Comparison of ENCODE assay signal across 16 cellular contexts in genomic region chr9:134234001-134234660, GRCh38.
DNase-seq lines count a peak whose midpoint lies in the region; ATAC-seq, FAIRE-seq and TF ChIP-seq lines count a peak whose summit lies in the region.
"Had no signal": no experiment of that assay in that cellular context is flagged by ENCODE, and none has a peak within 500 bp of the region (broad histone marks: within the 10 kb centered on the region; RNA-seq: fewer than 3 reads in every experiment).

No MANE protein-coding gene starts in this region.

- POLR2A ChIA-PET in K562 (lab: Yijun Ruan, JAX), result interaction anchor here (0.6 kb wide), 1 partner anchor 847 kb away, joined by 3 read pairs; no protein-coding TSS in a partner anchor

- 8% methylated on average over 18 of the region's 21 CpGs for WGBS in K562 (ENCODE audit: insufficient coverage, low coverage, missing lambda C conversion rate)

- H3K9ac ChIP-seq in K562 (ENCODE audit: insufficient read depth in 1 of 2, low read depth in 2 of 2, low read length in 2 of 2) (no peak overlapping the region), subcutaneous abdominal adipose tissue (ENCODE audit: low read length in 5 of 5) (no peak overlapping the region)

- H3K79me2 ChIP-seq in K562 (ENCODE audit: control insufficient read depth, insufficient read depth, low read length), result no peaks in the 10 kb centered on the region

- no peak for ATAC-seq in Right ventricle myocardium inferior
- peak; percentile 51 for ATAC-seq in K562
- peak; percentile 20 for ATAC-seq in foreskin keratinocyte
- ATAC-seq in HG02885 (IDR thresholded peaks at IDR 0.05; ENCODE audit: poor library complexity, unreplicated experiment), result no peak
- no peak for ATAC-seq in GM21737 (IDR thresholded peaks at IDR 0.05; ENCODE audit: unreplicated experiment)
- ATAC-seq: A549, GM12878 had no signal

- no peak for TF ChIP-seq EP300 in K562 (IDR thresholded peaks at IDR 0.05; ENCODE audit: low read length)

- intact Hi-C loops in Right ventricle myocardium inferior (cut with DNase I) (no loop called here), K562 (cut with micrococcal nuclease) (no loop called here)

- H3K9me3 ChIP-seq in right atrium auricular region, result no peaks in the 10 kb centered on the region
- H3K9me3 ChIP-seq in K562 (replicated peaks; ENCODE audit: control insufficient read depth, insufficient read depth, low read depth, low read length), result no peaks in the 10 kb centered on the region
- H3K9me3 ChIP-seq in subcutaneous abdominal adipose tissue (ENCODE audit: control insufficient read depth in 5 of 5, low read length in 5 of 5), result no peaks in the 10 kb centered on the region
- H3K9me3 ChIP-seq: A549, Caco-2 had no signal

- peaks cover 7% of the 10 kb centered on the region for H3K9me1 ChIP-seq in K562 (ENCODE audit: control insufficient read depth, insufficient read depth, low read length)

- no peak for FAIRE-seq in K562 (lab: Jason Lieb, UNC)
- FAIRE-seq: A549, GM12878, GM18507 had no signal

- no peak for TF ChIP-seq POLR2A in K562 (conservative IDR thresholded peaks at IDR 0.05)

- no TSS peak for BruUV-seq in K562 (replicated peaks; lab: Mats Ljungman, UMichigan)

- TF ChIP-seq CTCF in right atrium auricular region (IDR thresholded peaks at IDR 0.05) (no peak), K562 (IDR thresholded peaks at IDR 0.05 in 2 of 3, conservative IDR thresholded peaks at IDR 0.05 in 1 of 3; ENCODE audit: insufficient read depth in 2 of 3, low read depth in 1 of 3, low read length in 3 of 3) (no peak), foreskin keratinocyte (conservative IDR thresholded peaks at IDR 0.05) (no peak)

- in situ Hi-C loops in K562 (cut with MboI), result no loop called here

- peak; percentile 53 for DNase-seq in Right ventricle myocardium inferior (ENCODE audit: missing footprints)
- DNase-seq in right atrium auricular region (ENCODE audit: low spot score), result no peak
- DNase-seq in K562 (ENCODE audit: extremely low read depth in 1 of 4, low spot score in 3 of 4), result no peak
- peak; percentile 6 to 12 for DNase-seq in foreskin keratinocyte
- no peak for DNase-seq in kidney tubule cell (ENCODE audit: low spot score)
- DNase-seq: Caco-2, MM.1S, NCI-H1417 treated with DMSO at 0.1 percent for 48 hours, NCI-H2029, NCI-H510A treated with DMSO at 0.1 percent for 48 hours had no signal

- CTCF ChIA-PET in K562 (lab: Yijun Ruan, JAX; ENCODE audit: low intra/inter-chr PET ratio), result no interaction called here

- TF ChIP-seq RAD21 in K562 (CRISPR knock-in tag; conservative IDR thresholded peaks at IDR 0.05 in 1 of 2, IDR thresholded peaks at IDR 0.05 in 1 of 2), result no peak

- no peaks in the 10 kb centered on the region for H3K36me3 ChIP-seq in right atrium auricular region
- no peaks in the 10 kb centered on the region for H3K36me3 ChIP-seq in K562 (ENCODE audit: control insufficient read depth, insufficient read depth, low read length)
- no peaks in the 10 kb centered on the region for H3K36me3 ChIP-seq in subcutaneous abdominal adipose tissue (ENCODE audit: control insufficient read depth in 5 of 5, insufficient read depth in 5 of 5, low read length in 5 of 5)

- H4K20me1 ChIP-seq in K562 (replicated peaks; ENCODE audit: control insufficient read depth, insufficient read depth, low read length), result peaks cover 9% of the 10 kb centered on the region; the same call in 1 of the 2 replicates

- H3K4me3 ChIP-seq in right atrium auricular region (no peak overlapping the region), K562 (no peak overlapping the region), subcutaneous abdominal adipose tissue (ENCODE audit: low read depth in 1 of 5, low read length in 5 of 5) (no peak overlapping the region)
- H3K4me3 ChIP-seq: A549, GM12878 had no signal

- no peak overlapping the region for H3K4me2 ChIP-seq in K562 (ENCODE audit: insufficient read depth, low read length)
- H3K4me2 ChIP-seq: A549 had no signal

- H3K27me3 ChIP-seq in right atrium auricular region (no peaks in the 10 kb centered on the region), K562 (ENCODE audit: control insufficient read depth in 2 of 2, insufficient read depth in 2 of 2, low read length in 2 of 2) (peaks cover 11 to 59% of the 10 kb centered on the region in 2 experiments), foreskin keratinocyte (peaks cover 47% of the 10 kb centered on the region), subcutaneous abdominal adipose tissue (ENCODE audit: control insufficient read depth in 5 of 5, insufficient read depth in 4 of 5, low read length in 5 of 5) (peaks cover 0 to 2% (median 0%) of the 10 kb centered on the region in 5 donors)

- H2AFZ ChIP-seq in K562 (ENCODE audit: low read depth, low read length), result no peak overlapping the region

- H3K4me1 ChIP-seq in right atrium auricular region (peaks cover 0 to 36% of the 10 kb centered on the region in 2 donors), K562 (replicated peaks in 1 of 2; ENCODE audit: control insufficient read depth in 2 of 2, insufficient read depth in 2 of 2, low read length in 2 of 2) (peaks cover 0 to 19% of the 10 kb centered on the region in 2 experiments; a peak in 2 of 5 replicates), foreskin keratinocyte (no peaks in the 10 kb centered on the region), subcutaneous abdominal adipose tissue (ENCODE audit: control insufficient read depth in 5 of 5, insufficient read depth in 5 of 5, low read length in 5 of 5) (peaks cover 12 to 66% (median 60%) of the 10 kb centered on the region in 5 donors)
- H3K4me1 ChIP-seq: A549, Caco-2 had no signal

- H3K27ac ChIP-seq in right atrium auricular region (no peak overlapping the region), K562 (ENCODE audit: extremely low read depth, low read depth, low read length) (no peak overlapping the region), foreskin keratinocyte (no peak overlapping the region), subcutaneous abdominal adipose tissue (ENCODE audit: low read depth, low read length) (peak overlapping the region; percentile 76)
- H3K27ac ChIP-seq: A549 had no signal

TF ChIP-seq in K562, 482 proteins besides CTCF, POLR2A, EP300 and RAD21:
- no peak for TF ChIP-seq EWSR1 (IDR thresholded peaks at IDR 0.05; ENCODE audit: borderline replicate concordance, low read depth, partially characterized antibody)
- TF ChIP-seq JUNB (CRISPR knock-in tag; conservative IDR thresholded peaks at IDR 0.05), result no peak
- TF ChIP-seq BRD4 (IDR thresholded peaks at IDR 0.05), result no peak
- TF ChIP-seq MTA2 (IDR thresholded peaks at IDR 0.05; ENCODE audit: low read depth), result no peak
- TF ChIP-seq LCOR (CRISPR knock-in tag; IDR thresholded peaks at IDR 0.05), result no peak
- no peak for TF ChIP-seq MAZ (CRISPR knock-in tag; conservative IDR thresholded peaks at IDR 0.05 in 1 of 2, IDR thresholded peaks at IDR 0.05 in 1 of 2)
- TF ChIP-seq NR4A1 (CRISPR knock-in tag; IDR thresholded peaks at IDR 0.05), result no peak
- TF ChIP-seq NR4A1 (tag; IDR thresholded peaks at IDR 0.05), result no peak
- no peak for TF ChIP-seq ARID3B (CRISPR knock-in tag; IDR thresholded peaks at IDR 0.05; ENCODE audit: borderline replicate concordance)
- TF ChIP-seq FOXO4 (CRISPR knock-in tag; IDR thresholded peaks at IDR 0.05), result no peak
- no peak for TF ChIP-seq NBN (IDR thresholded peaks at IDR 0.05; ENCODE audit: low read depth)

Comparison
In these comparisons a context has a peak if more than half of its experiments do, and no peak if none do; other contexts are left out.
1. DNase-seq: peak in Right ventricle myocardium inferior (single experiment) and foreskin keratinocyte (2 of 2); none in right atrium auricular region (single experiment), K562 (0 of 4) and kidney tubule cell (single experiment).
2. ATAC-seq: peak in K562 (single experiment) and foreskin keratinocyte (single experiment); none in Right ventricle myocardium inferior (single experiment), HG02885 (single experiment) and GM21737 (single experiment).